In the genomic region with DNA sequence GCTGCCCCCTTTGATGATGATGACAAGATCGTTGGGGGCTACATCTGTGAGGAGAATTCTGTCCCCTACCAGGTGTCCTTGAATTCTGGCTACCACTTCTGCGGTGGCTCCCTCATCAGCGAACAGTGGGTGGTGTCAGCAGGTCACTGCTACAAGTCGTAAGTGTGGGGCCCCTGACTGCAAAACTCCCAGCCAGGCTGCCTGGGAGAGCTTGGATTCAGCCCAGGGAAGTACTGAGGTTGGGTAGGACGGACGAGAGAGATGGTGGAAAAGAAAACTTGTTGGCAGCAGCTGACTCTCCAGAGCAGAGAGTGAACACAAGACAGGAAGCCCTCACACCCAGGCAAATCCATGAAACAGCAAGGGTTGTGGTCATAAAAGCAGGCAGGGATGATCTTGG, we compare ENCODE assay signal across 1 cellular context.
TF ChIP-seq lines count a peak whose summit lies in the region.

No MANE protein-coding gene starts in this region.

TF ChIP-seq in GM12878, 131 proteins besides CTCF, POLR2A, EP300 and RAD21:
- no peak for TF ChIP-seq PAX8 (IDR thresholded peaks at IDR 0.05)
- no peak for TF ChIP-seq BMI1 (IDR thresholded peaks at IDR 0.05; ENCODE audit: borderline replicate concordance)
- TF ChIP-seq EZH2 (IDR thresholded peaks at IDR 0.05; ENCODE audit: borderline replicate concordance, control insufficient read depth, low read depth, low read length) = no peak
- TF ChIP-seq TAF1 (IDR thresholded peaks at IDR 0.05; ENCODE audit: borderline replicate concordance, low read depth, low read length) = no peak
- no peak for TF ChIP-seq RAD51 (IDR thresholded peaks at IDR 0.05)
- TF ChIP-seq, protein P1, sequence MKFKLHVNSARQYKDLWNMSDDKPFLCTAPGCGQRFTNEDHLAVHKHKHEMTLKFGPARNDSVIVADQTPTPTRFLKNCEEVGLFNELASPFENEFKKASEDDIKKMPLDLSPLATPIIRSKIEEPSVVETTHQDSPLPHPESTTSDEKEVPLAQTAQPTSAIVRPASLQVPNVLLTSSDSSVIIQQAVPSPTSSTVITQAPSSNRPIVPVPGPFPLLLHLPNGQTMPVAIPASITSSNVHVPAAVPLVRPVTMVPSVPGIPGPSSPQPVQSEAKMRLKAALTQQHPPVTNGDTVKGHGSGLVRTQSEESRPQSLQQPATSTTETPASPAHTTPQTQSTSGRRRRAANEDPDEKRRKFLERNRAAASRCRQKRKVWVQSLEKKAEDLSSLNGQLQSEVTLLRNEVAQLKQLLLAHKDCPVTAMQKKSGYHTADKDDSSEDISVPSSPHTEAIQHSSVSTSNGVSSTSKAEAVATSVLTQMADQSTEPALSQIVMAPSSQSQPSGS (IDR thresholded peaks at IDR 0.05; ENCODE audit: low read length) = no peak
- no peak for TF ChIP-seq POU2F2 (IDR thresholded peaks at IDR 0.05; ENCODE audit: borderline replicate concordance, low read depth, low read length)
- no peak for TF ChIP-seq HDAC6 (IDR thresholded peaks at IDR 0.05; ENCODE audit: unreplicated experiment)
- TF ChIP-seq SREBF2 (IDR thresholded peaks at IDR 0.05; ENCODE audit: low read length) = no peak
- TF ChIP-seq ASH2L (IDR thresholded peaks at IDR 0.05; ENCODE audit: borderline replicate concordance, low read depth) = no peak
- TF ChIP-seq TBL1XR1 (IDR thresholded peaks at IDR 0.05; ENCODE audit: low read depth, low read length) = no peak
- no peak for TF ChIP-seq HDAC2 (IDR thresholded peaks at IDR 0.05)
- TF ChIP-seq, protein P2, sequence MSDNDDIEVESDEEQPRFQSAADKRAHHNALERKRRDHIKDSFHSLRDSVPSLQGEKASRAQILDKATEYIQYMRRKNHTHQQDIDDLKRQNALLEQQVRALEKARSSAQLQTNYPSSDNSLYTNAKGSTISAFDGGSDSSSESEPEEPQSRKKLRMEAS (IDR thresholded peaks at IDR 0.05; ENCODE audit: low read depth, low read length) = no peak
- no peak for TF ChIP-seq RFX5 (IDR thresholded peaks at IDR 0.05; ENCODE audit: low read depth, low read length)
